In the genomic region with DNA sequence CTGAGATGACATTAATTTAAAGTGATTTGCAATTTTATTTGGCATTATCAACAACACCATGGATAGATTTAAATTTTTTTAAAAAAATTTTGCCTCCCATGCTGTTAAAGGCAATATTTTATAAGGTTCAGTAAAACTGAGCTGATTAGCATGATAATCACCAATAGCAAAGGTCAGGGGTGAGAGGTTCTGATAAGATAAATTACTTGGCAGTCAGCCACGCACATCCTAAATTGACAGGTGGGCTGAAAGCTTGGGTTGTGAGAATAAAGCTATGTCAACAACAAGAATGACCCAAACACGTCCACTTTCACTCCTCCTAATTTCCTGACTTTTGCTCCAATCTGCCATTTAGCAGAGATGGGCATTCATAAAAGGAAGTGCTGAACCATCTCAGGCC, we compare ENCODE assay signal across 17 cellular contexts.
DNase-seq lines count a peak whose midpoint lies in the region; ATAC-seq, FAIRE-seq and TF ChIP-seq lines count a peak whose summit lies in the region.
"Had no signal": no experiment of that assay in that cellular context is flagged by ENCODE, and none has a peak within 500 bp of the region (broad histone marks: within the 10 kb centered on the region; RNA-seq: fewer than 3 reads in every experiment).

No MANE protein-coding gene starts in this region.

- H3K27ac Mint-ChIP-seq in nephron: peak overlapping the region in 2 of 3 experiments; percentile 18 to 47
- H3K27ac Mint-ChIP-seq in T-cell: no peak overlapping the region
- H3K27ac Mint-ChIP-seq: CD4-positive, alpha-beta memory T cell; H9 had no signal

- H3K36me3 Mint-ChIP-seq in nephron (ENCODE audit: low read depth) (peaks cover 18% of the 10 kb centered on the region), T-cell (no peaks in the 10 kb centered on the region)
- H3K36me3 Mint-ChIP-seq: CD4-positive, alpha-beta memory T cell had no signal

- ATAC-seq in HepG2 (no peak), right lobe of liver (no peak), K562 (no peak), T-cell (replicated peaks in 1 of 4) (no peak)
- ATAC-seq: A549 had no signal

- H3K4me3 ChIP-seq in HepG2 (replicated peaks in 1 of 3; ENCODE audit: insufficient read depth in 1 of 3, low read depth in 2 of 3, low read length in 3 of 3) (no peak overlapping the region), right lobe of liver (no peak overlapping the region), K562 (no peak overlapping the region)
- H3K4me3 ChIP-seq: A549 had no signal

- H3K27ac ChIP-seq in HepG2 (ENCODE audit: extremely low read length, insufficient read depth, low read length) (no peak overlapping the region), right lobe of liver (no peak overlapping the region), K562 (ENCODE audit: extremely low read depth, low read depth, low read length) (no peak overlapping the region)
- H3K27ac ChIP-seq: A549, C4-2B had no signal

- no peaks in the 10 kb centered on the region for H3K9me1 ChIP-seq in K562 (ENCODE audit: control insufficient read depth, insufficient read depth, low read length)

- H3K27me3 ChIP-seq in HepG2 (ENCODE audit: control insufficient read depth in 1 of 2, insufficient read depth in 2 of 2, low read length in 2 of 2) (no peaks in the 10 kb centered on the region), right lobe of liver (no peaks in the 10 kb centered on the region), K562 (ENCODE audit: control insufficient read depth in 2 of 2, insufficient read depth in 2 of 2, low read length in 2 of 2) (no peaks in the 10 kb centered on the region)
- H3K27me3 ChIP-seq: BE2C had no signal

- H3K4me1 Mint-ChIP-seq in nephron (peaks cover 70% of the 10 kb centered on the region), T-cell (no peaks in the 10 kb centered on the region)
- H3K4me1 Mint-ChIP-seq: CD4-positive, alpha-beta memory T cell had no signal

- no peak overlapping the region for H3K9ac ChIP-seq in HepG2 (ENCODE audit: insufficient read depth, low read depth, low read length)
- no peak overlapping the region for H3K9ac ChIP-seq in K562 (ENCODE audit: insufficient read depth in 1 of 2, low read depth in 2 of 2, low read length in 2 of 2)

- H3K4me1 ChIP-seq in HepG2 (ENCODE audit: insufficient read depth, low read length) (peaks cover 59% of the 10 kb centered on the region), right lobe of liver (peaks cover 0 to 9% (median 0%) of the 10 kb centered on the region in 4 donors), K562 (replicated peaks in 1 of 2; ENCODE audit: control insufficient read depth in 2 of 2, insufficient read depth in 2 of 2, low read length in 2 of 2) (peaks cover 17 to 39% of the 10 kb centered on the region in 2 experiments)

- TF ChIP-seq EP300 in HepG2 (IDR thresholded peaks at IDR 0.05; ENCODE audit: low read depth in 2 of 2, low read length in 2 of 2) (no peak), HepG2 (CRISPR knock-in tag; IDR thresholded peaks at IDR 0.05; ENCODE audit: borderline replicate concordance) (no peak), K562 (IDR thresholded peaks at IDR 0.05; ENCODE audit: low read length) (no peak)

- H3K36me3 ChIP-seq in HepG2 (replicated peaks in 1 of 2; ENCODE audit: control insufficient read depth in 1 of 2, insufficient read depth in 2 of 2, low read length in 2 of 2): peaks cover 0 to 4% of the 10 kb centered on the region in 2 experiments; a peak in 2 of 5 replicates
- no peaks in the 10 kb centered on the region for H3K36me3 ChIP-seq in right lobe of liver
- H3K36me3 ChIP-seq in K562 (ENCODE audit: control insufficient read depth, insufficient read depth, low read length): no peaks in the 10 kb centered on the region; the same call in 2 of the 3 replicates
- H3K36me3 ChIP-seq: BE2C had no signal

- no peak for TF ChIP-seq RAD21 in HepG2 (CRISPR knock-in tag; IDR thresholded peaks at IDR 0.05)
- no peak for TF ChIP-seq RAD21 in K562 (CRISPR knock-in tag; conservative IDR thresholded peaks at IDR 0.05 in 1 of 2, IDR thresholded peaks at IDR 0.05 in 1 of 2)

- in situ Hi-C loops in HepG2 (cut with HindIII; ENCODE audit: extremely low pct_ligation_motif_present, low pct_unique_long_range_greater_than_20kb) (no loop called here), K562 (cut with MboI) (loop anchor here (25.0 kb wide), 1 partner anchor 1891 kb away; the partner anchor contains the start of gene ZFYVE16)

- intact Hi-C loops in HepG2 (cut with micrococcal nuclease; ENCODE audit: unreplicated experiment) (no loop called here), right lobe of liver (cut with DNase I) (no loop called here), K562 (cut with micrococcal nuclease) (no loop called here)

- no peak overlapping the region for H2AFZ ChIP-seq in HepG2 (ENCODE audit: low read length)
- no peak overlapping the region for H2AFZ ChIP-seq in K562 (ENCODE audit: low read depth, low read length)

- POLR2A ChIA-PET in HepG2 (lab: Yijun Ruan, JAX) (no interaction called here), K562 (lab: Yijun Ruan, JAX) (interaction anchor here (0.7 kb wide), 1 partner anchor 12 kb away, joined by 3 read pairs; no protein-coding TSS in a partner anchor), T-cell (lab: Charles Lee) (no interaction called here)

- no peaks in the 10 kb centered on the region for H4K20me1 ChIP-seq in HepG2 (ENCODE audit: insufficient read depth, low read length)
- H4K20me1 ChIP-seq in K562 (replicated peaks; ENCODE audit: control insufficient read depth, insufficient read depth, low read length): no peaks in the 10 kb centered on the region

- no peak overlapping the region for H3K4me3 Mint-ChIP-seq in nephron
- H3K4me3 Mint-ChIP-seq in T-cell: no peak overlapping the region
- H3K4me3 Mint-ChIP-seq: CD4-positive, alpha-beta memory T cell; H9 had no signal

- DNase-seq in HepG2 (ENCODE audit: low spot score) (no peak), right lobe of liver (no peak), NCI-H748 treated with DMSO at 0.1 percent for 48 hours (lab: John Stamatoyannopoulos, UW) (peak; percentile 86), K562 (ENCODE audit: extremely low read depth in 1 of 4, low spot score in 3 of 4) (no peak), NCI-H2171 (lab: John Stamatoyannopoulos, UW) (no peak), SKM-1 treated with dmso at 0.1 percent for 144 hours (lab: John Stamatoyannopoulos, UW; ENCODE audit: unreplicated experiment) (no peak), T-cell (no peak)
- DNase-seq: BE2C; CD4-positive, alpha-beta memory T cell; DND-41; GDM1; GOT3; H9 had no signal

- H3K9me3 ChIP-seq in HepG2 (ENCODE audit: low read length) (no peaks in the 10 kb centered on the region), right lobe of liver (no peaks in the 10 kb centered on the region), K562 (replicated peaks; ENCODE audit: control insufficient read depth, insufficient read depth, low read depth, low read length) (no peaks in the 10 kb centered on the region; the same call in 1 of the 2 replicates)
- H3K9me3 ChIP-seq: A549, BE2C had no signal

- 69% methylated on average over 2 of the region's 2 CpGs for WGBS in HepG2 (ENCODE audit: low lambda C conversion rate)
- 49% methylated on average over 2 of the region's 2 CpGs for WGBS in right lobe of liver (ENCODE audit: insufficient coverage, low coverage, low lambda C conversion rate, missing lambda C conversion rate)
- WGBS in K562 (ENCODE audit: insufficient coverage, low coverage, missing lambda C conversion rate): 27% methylated on average over 2 of the region's 2 CpGs

- H3K4me2 ChIP-seq in HepG2 (ENCODE audit: low read depth, low read length): no peak overlapping the region
- no peak overlapping the region for H3K4me2 ChIP-seq in K562 (ENCODE audit: insufficient read depth, low read length)
- H3K4me2 ChIP-seq: A549 had no signal

- H3K9me3 Mint-ChIP-seq in nephron (no peaks in the 10 kb centered on the region), T-cell (no peaks in the 10 kb centered on the region)
- H3K9me3 Mint-ChIP-seq: CD4-positive, alpha-beta memory T cell; H9 had no signal

- TF ChIP-seq CTCF in HepG2 (CRISPR knock-in tag; IDR thresholded peaks at IDR 0.05) (no peak), right lobe of liver (IDR thresholded peaks at IDR 0.05) (no peak), K562 (IDR thresholded peaks at IDR 0.05 in 2 of 3, conservative IDR thresholded peaks at IDR 0.05 in 1 of 3; ENCODE audit: insufficient read depth in 2 of 3, low read depth in 1 of 3, low read length in 3 of 3) (no peak), nephron (IDR thresholded peaks at IDR 0.05; ENCODE audit: unreplicated experiment in 3 of 3) (no peak)

- CTCF ChIA-PET in HepG2 (lab: Yijun Ruan, JAX; ENCODE audit: low intra/inter-chr PET ratio, low total read pairs): no interaction called here
- CTCF ChIA-PET in K562 (lab: Yijun Ruan, JAX; ENCODE audit: low intra/inter-chr PET ratio): no interaction called here
- CTCF ChIA-PET in T-cell (lab: Charles Lee): no interaction called here

- no peak for TF ChIP-seq POLR2A in HepG2 (IDR thresholded peaks at IDR 0.05; ENCODE audit: insufficient read depth in 1 of 2, low read depth in 2 of 2, low read length in 2 of 2)
- no peak for TF ChIP-seq POLR2A in right lobe of liver (IDR thresholded peaks at IDR 0.05)
- no peak for TF ChIP-seq POLR2A in K562 (conservative IDR thresholded peaks at IDR 0.05)

- BruUV-seq in HepG2 (replicated peaks; lab: Mats Ljungman, UMichigan): no TSS peak
- no TSS peak for BruUV-seq in K562 (replicated peaks; lab: Mats Ljungman, UMichigan)

- FAIRE-seq in HepG2 (lab: Jason Lieb, UNC) (no peak), K562 (lab: Jason Lieb, UNC) (no peak)
- FAIRE-seq: A549, GM12892 had no signal

- peaks cover 3% of the 10 kb centered on the region for H3K79me2 ChIP-seq in HepG2 (ENCODE audit: insufficient read depth, low read length)
- no peaks in the 10 kb centered on the region for H3K79me2 ChIP-seq in K562 (ENCODE audit: control insufficient read depth, insufficient read depth, low read length)

- no peaks in the 10 kb centered on the region for H3K27me3 Mint-ChIP-seq in nephron (ENCODE audit: low read depth)
- peaks cover 43 to 58% of the 10 kb centered on the region in 2 donors for H3K27me3 Mint-ChIP-seq in T-cell

TF ChIP-seq in HepG2, 621 proteins besides CTCF, POLR2A, EP300 and RAD21 (continues in another document):
- no peak for TF ChIP-seq MAZ (IDR thresholded peaks at IDR 0.05; ENCODE audit: borderline replicate concordance, low read depth, low read length)
- no peak for TF ChIP-seq MAZ (CRISPR knock-in tag; IDR thresholded peaks at IDR 0.05; ENCODE audit: low read depth)
- TF ChIP-seq SOX6 (IDR thresholded peaks at IDR 0.05): no peak
- 0 out of 2 replicates have a peak, but pooled peaks have one; percentile 40 for TF ChIP-seq SOX6 (CRISPR knock-in tag; IDR thresholded peaks at IDR 0.05)
- TF ChIP-seq NR2F6 (IDR thresholded peaks at IDR 0.05): 0 out of 2 replicates have a peak, but pooled peaks have one; percentile 24
- no peak for TF ChIP-seq NR2F6 (CRISPR knock-in tag; IDR thresholded peaks at IDR 0.05)

TF ChIP-seq in K562, 482 proteins besides CTCF, POLR2A, EP300 and RAD21 (continues in another document):
- peak; percentile 66 for TF ChIP-seq NFIC (IDR thresholded peaks at IDR 0.05)
- TF ChIP-seq NR2C2 (CRISPR knock-in tag; IDR thresholded peaks at IDR 0.05): no peak
- TF ChIP-seq NR2C2 (tag; IDR thresholded peaks at IDR 0.05): peak; percentile 60

Comparison
In these comparisons a context has a peak if more than half of its experiments do, and no peak if none do; other contexts are left out.
1. H3K27ac Mint-ChIP-seq: peak in nephron (2 of 3); none in T-cell (0 of 2).
2. Of the 241 proteins assayed by ChIP-seq in both HepG2 and K562: peak only in HepG2: none; only in K562: NFIC; in both: none; in neither: 236; mixed calls (peak in some experiments, not most) for 4.